Comparison of ENCODE assay signal across 14 cellular contexts in the genomic region with DNA sequence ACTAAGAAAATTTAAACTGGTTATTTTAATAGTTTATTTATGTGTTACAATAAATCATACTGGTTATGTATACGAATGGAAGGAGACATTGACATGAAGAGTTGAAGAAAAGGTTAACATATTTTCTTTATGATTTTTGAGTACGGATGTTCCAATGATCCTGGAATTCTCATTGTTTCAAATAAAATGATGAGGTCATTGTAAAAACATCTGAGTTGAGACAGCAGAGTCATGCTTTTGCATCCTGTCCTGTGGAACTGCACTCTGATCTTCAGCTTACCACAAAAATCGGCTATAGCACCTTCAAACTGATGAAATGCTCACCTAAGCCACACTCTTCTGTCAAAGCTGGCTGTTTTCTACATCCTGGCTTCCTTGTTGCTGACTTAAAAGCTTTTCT.
A peak's percentile ranks its signal among the peaks of the same experiment; 100 is the strongest.
DNase-seq lines count a peak whose midpoint lies in the region; ATAC-seq and TF ChIP-seq lines count a peak whose summit lies in the region.
"Had no signal": no experiment of that assay in that cellular context is flagged by ENCODE, and none has a peak within 500 bp of the region (broad histone marks: within the 10 kb centered on the region; RNA-seq: fewer than 3 reads in every experiment).

No MANE protein-coding gene starts in this region.

- H3K27me3 ChIP-seq in BE2C: no peaks in the 10 kb centered on the region
- H3K27me3 ChIP-seq: transverse colon had no signal

- ATAC-seq in HG02938 (IDR thresholded peaks at IDR 0.05; ENCODE audit: unreplicated experiment): no peak
- ATAC-seq in HG03469 (IDR thresholded peaks at IDR 0.05; ENCODE audit: unreplicated experiment): no peak
- ATAC-seq: mucosa of descending colon had no signal

- no peak for TF ChIP-seq CTCF in astrocyte of the cerebellum (IDR thresholded peaks at IDR 0.05; ENCODE audit: low read depth, low read length, missing control alignments)
- TF ChIP-seq CTCF in BE2C (IDR thresholded peaks at IDR 0.05; ENCODE audit: low read depth, low read length): no peak

- no peak overlapping the region for H3K4me3 ChIP-seq in astrocyte of the cerebellum (ENCODE audit: low read depth, low read length)
- no peak overlapping the region for H3K4me3 ChIP-seq in BE2C (ENCODE audit: low read depth, low read length)
- H3K4me3 ChIP-seq: mucosa of descending colon, transverse colon had no signal

- in situ Hi-C loops in astrocyte of the cerebellum (cut with HindIII; ENCODE audit: low sequenced_read_pairs): no loop called here

- DNase-seq in A172 (ENCODE audit: low spot score) (peak; percentile 86), HT1080 (ENCODE audit: low read depth) (peak; percentile 88), astrocyte of the cerebellum (ENCODE audit: low read depth) (peak; percentile 51), glomerular endothelial cell (ENCODE audit: extremely low read depth, low read depth, low spot score) (peak; percentile 72), BE2C (no peak)
- DNase-seq in effector CD4-positive, alpha-beta T cell: no peak
- DNase-seq: activated gamma-delta T cell, DMS153, mucosa of descending colon, NCI-H1092, NCI-H82, transverse colon had no signal

- no peaks in the 10 kb centered on the region for H3K36me3 ChIP-seq in BE2C
- H3K36me3 ChIP-seq: transverse colon had no signal

- no peaks in the 10 kb centered on the region for H3K9me3 ChIP-seq in BE2C
- H3K9me3 ChIP-seq: mucosa of descending colon, transverse colon had no signal

- H3K4me1 ChIP-seq in BE2C: no peaks in the 10 kb centered on the region

Comparison
In these comparisons a context has a peak if more than half of its experiments do, and no peak if none do; other contexts are left out.
1. DNase-seq: peak in A172 (single experiment), HT1080 (single experiment), astrocyte of the cerebellum (single experiment) and glomerular endothelial cell (single experiment); none in effector CD4-positive, alpha-beta T cell (single experiment) and BE2C (single experiment).